ENCODE assay signal across 1 cellular context in genomic region chr4:15149842-15150592, GRCh38.
TF ChIP-seq lines count a peak whose summit lies in the region.

No MANE protein-coding gene starts in this region.

TF ChIP-seq in HepG2, 621 proteins besides CTCF, POLR2A, EP300 and RAD21 (continued from another document and continues in another):
- TF ChIP-seq HBP1 (CRISPR knock-in tag; IDR thresholded peaks at IDR 0.05; ENCODE audit: low read depth): no peak
- peak; percentile 19; the same call in 1 of the 2 replicates for TF ChIP-seq KDM1A (CRISPR knock-in tag; IDR thresholded peaks at IDR 0.05)
- TF ChIP-seq NFATC3 (CRISPR knock-in tag; IDR thresholded peaks at IDR 0.05): no peak; the same call in 1 of the 2 replicates
- TF ChIP-seq RFXAP (CRISPR knock-in tag; IDR thresholded peaks at IDR 0.05; ENCODE audit: borderline replicate concordance): no peak
- TF ChIP-seq ZNF232 (CRISPR knock-in tag; IDR thresholded peaks at IDR 0.05; ENCODE audit: borderline replicate concordance): no peak
- TF ChIP-seq GTF2F1 (IDR thresholded peaks at IDR 0.05; ENCODE audit: low read length): no peak
- no peak; the same call in 1 of the 2 replicates for TF ChIP-seq HNF4G (IDR thresholded peaks at IDR 0.05; ENCODE audit: borderline replicate concordance, low read depth, low read length)
- TF ChIP-seq HNF4G (CRISPR knock-in tag; IDR thresholded peaks at IDR 0.05; ENCODE audit: borderline replicate concordance, low read depth): no peak
- TF ChIP-seq ARID2 (CRISPR knock-in tag; IDR thresholded peaks at IDR 0.05; ENCODE audit: borderline replicate concordance): no peak
- TF ChIP-seq, protein P1, sequence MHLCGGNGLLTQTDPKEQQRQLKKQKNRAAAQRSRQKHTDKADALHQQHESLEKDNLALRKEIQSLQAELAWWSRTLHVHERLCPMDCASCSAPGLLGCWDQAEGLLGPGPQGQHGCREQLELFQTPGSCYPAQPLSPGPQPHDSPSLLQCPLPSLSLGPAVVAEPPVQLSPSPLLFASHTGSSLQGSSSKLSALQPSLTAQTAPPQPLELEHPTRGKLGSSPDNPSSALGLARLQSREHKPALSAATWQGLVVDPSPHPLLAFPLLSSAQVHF (CRISPR knock-in tag; IDR thresholded peaks at IDR 0.05): no peak
- no peak for TF ChIP-seq CHCHD3 (CRISPR knock-in tag; IDR thresholded peaks at IDR 0.05)
- TF ChIP-seq ZNF530 (CRISPR knock-in tag; IDR thresholded peaks at IDR 0.05; ENCODE audit: low read depth): no peak
- TF ChIP-seq ZNF777 (CRISPR knock-in tag; IDR thresholded peaks at IDR 0.05): no peak
- TF ChIP-seq HDAC2 (CRISPR knock-in tag; IDR thresholded peaks at IDR 0.05): peak; percentile 74
- peak; percentile 67 for TF ChIP-seq ZFP36L1 (CRISPR knock-in tag; IDR thresholded peaks at IDR 0.05)
- no peak for TF ChIP-seq ZSCAN5A (CRISPR knock-in tag; IDR thresholded peaks at IDR 0.05; ENCODE audit: borderline replicate concordance)
- TF ChIP-seq ZNF264 (CRISPR knock-in tag; IDR thresholded peaks at IDR 0.05): no peak
- TF ChIP-seq NONO (IDR thresholded peaks at IDR 0.05): no peak
- no peak for TF ChIP-seq NONO (CRISPR knock-in tag; conservative IDR thresholded peaks at IDR 0.05)
- TF ChIP-seq ZNF260 (CRISPR knock-in tag; IDR thresholded peaks at IDR 0.05; ENCODE audit: borderline replicate concordance, low read depth): no peak
- no peak for TF ChIP-seq ZNF33A (CRISPR knock-in tag; IDR thresholded peaks at IDR 0.05; ENCODE audit: borderline replicate concordance)
- TF ChIP-seq MXI1 (IDR thresholded peaks at IDR 0.05; ENCODE audit: borderline replicate concordance, low read depth, low read length): peak; percentile 68; the same call in 1 of the 3 replicates
- TF ChIP-seq MLLT10 (CRISPR knock-in tag; IDR thresholded peaks at IDR 0.05): no peak
- peak; percentile 82 for TF ChIP-seq ZMYM3 (CRISPR knock-in tag; IDR thresholded peaks at IDR 0.05)
- TF ChIP-seq TBX2 (CRISPR knock-in tag; IDR thresholded peaks at IDR 0.05; ENCODE audit: borderline replicate concordance): no peak; the same call in 1 of the 2 replicates
- peak; percentile 74; the same call in 1 of the 2 replicates for TF ChIP-seq FOXK1 (CRISPR knock-in tag; IDR thresholded peaks at IDR 0.05; ENCODE audit: borderline replicate concordance, low read depth)
- TF ChIP-seq REPIN1 (CRISPR knock-in tag; IDR thresholded peaks at IDR 0.05; ENCODE audit: borderline replicate concordance, low read depth): peak; percentile 58; the same call in 1 of the 2 replicates
- TF ChIP-seq ZNF331 (CRISPR knock-in tag; IDR thresholded peaks at IDR 0.05): peak; percentile 64; the same call in 1 of the 2 replicates
- TF ChIP-seq, protein P2, sequence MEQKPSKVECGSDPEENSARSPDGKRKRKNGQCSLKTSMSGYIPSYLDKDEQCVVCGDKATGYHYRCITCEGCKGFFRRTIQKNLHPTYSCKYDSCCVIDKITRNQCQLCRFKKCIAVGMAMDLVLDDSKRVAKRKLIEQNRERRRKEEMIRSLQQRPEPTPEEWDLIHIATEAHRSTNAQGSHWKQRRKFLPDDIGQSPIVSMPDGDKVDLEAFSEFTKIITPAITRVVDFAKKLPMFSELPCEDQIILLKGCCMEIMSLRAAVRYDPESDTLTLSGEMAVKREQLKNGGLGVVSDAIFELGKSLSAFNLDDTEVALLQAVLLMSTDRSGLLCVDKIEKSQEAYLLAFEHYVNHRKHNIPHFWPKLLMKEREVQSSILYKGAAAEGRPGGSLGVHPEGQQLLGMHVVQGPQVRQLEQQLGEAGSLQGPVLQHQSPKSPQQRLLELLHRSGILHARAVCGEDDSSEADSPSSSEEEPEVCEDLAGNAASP (CRISPR knock-in tag; IDR thresholded peaks at IDR 0.05; ENCODE audit: borderline replicate concordance): peak; percentile 97
- TF ChIP-seq HHEX (CRISPR knock-in tag; IDR thresholded peaks at IDR 0.05): no peak
- no peak for TF ChIP-seq ZNF775 (CRISPR knock-in tag; IDR thresholded peaks at IDR 0.05; ENCODE audit: borderline replicate concordance)
- TF ChIP-seq, protein P3, sequence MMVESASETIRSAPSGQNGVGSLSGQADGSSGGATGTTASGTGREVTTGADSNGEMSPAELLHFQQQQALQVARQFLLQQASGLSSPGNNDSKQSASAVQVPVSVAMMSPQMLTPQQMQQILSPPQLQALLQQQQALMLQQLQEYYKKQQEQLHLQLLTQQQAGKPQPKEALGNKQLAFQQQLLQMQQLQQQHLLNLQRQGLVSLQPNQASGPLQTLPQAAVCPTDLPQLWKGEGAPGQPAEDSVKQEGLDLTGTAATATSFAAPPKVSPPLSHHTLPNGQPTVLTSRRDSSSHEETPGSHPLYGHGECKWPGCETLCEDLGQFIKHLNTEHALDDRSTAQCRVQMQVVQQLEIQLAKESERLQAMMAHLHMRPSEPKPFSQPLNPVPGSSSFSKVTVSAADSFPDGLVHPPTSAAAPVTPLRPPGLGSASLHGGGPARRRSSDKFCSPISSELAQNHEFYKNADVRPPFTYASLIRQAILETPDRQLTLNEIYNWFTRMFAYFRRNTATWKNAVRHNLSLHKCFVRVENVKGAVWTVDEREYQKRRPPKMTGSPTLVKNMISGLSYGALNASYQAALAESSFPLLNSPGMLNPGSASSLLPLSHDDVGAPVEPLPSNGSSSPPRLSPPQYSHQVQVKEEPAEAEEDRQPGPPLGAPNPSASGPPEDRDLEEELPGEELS (CRISPR knock-in tag; IDR thresholded peaks at IDR 0.05): peak; percentile 30; the same call in 1 of the 2 replicates
- TF ChIP-seq MXD3 (CRISPR knock-in tag; IDR thresholded peaks at IDR 0.05): no peak
- no peak for TF ChIP-seq SATB2 (CRISPR knock-in tag; IDR thresholded peaks at IDR 0.05)
- TF ChIP-seq NFE2 (CRISPR knock-in tag; IDR thresholded peaks at IDR 0.05): peak; percentile 86; the same call in 1 of the 2 replicates
- no peak for TF ChIP-seq GATA4 (IDR thresholded peaks at IDR 0.05; ENCODE audit: borderline replicate concordance, low read depth)
- no peak for TF ChIP-seq SMARCE1 (IDR thresholded peaks at IDR 0.05; ENCODE audit: borderline replicate concordance)
- no peak for TF ChIP-seq AGO1 (IDR thresholded peaks at IDR 0.05; ENCODE audit: low read depth, low read length, poor library complexity, severe bottlenecking)
- TF ChIP-seq, protein P4, sequence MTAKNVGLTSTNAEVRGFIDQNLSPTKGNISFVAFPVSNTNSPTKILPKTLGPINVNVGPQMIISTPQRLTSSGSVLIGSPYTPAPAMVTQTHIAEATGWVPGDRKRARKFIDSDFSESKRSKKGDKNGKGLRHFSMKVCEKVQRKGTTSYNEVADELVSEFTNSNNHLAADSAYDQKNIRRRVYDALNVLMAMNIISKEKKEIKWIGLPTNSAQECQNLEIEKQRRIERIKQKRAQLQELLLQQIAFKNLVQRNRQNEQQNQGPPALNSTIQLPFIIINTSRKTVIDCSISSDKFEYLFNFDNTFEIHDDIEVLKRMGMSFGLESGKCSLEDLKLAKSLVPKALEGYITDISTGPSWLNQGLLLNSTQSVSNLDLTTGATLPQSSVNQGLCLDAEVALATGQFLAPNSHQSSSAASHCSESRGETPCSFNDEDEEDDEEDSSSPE (CRISPR knock-in tag; IDR thresholded peaks at IDR 0.05): no peak
- peak; percentile 91 for TF ChIP-seq HIC2 (CRISPR knock-in tag; IDR thresholded peaks at IDR 0.05; ENCODE audit: low read depth)
- TF ChIP-seq, protein P5, sequence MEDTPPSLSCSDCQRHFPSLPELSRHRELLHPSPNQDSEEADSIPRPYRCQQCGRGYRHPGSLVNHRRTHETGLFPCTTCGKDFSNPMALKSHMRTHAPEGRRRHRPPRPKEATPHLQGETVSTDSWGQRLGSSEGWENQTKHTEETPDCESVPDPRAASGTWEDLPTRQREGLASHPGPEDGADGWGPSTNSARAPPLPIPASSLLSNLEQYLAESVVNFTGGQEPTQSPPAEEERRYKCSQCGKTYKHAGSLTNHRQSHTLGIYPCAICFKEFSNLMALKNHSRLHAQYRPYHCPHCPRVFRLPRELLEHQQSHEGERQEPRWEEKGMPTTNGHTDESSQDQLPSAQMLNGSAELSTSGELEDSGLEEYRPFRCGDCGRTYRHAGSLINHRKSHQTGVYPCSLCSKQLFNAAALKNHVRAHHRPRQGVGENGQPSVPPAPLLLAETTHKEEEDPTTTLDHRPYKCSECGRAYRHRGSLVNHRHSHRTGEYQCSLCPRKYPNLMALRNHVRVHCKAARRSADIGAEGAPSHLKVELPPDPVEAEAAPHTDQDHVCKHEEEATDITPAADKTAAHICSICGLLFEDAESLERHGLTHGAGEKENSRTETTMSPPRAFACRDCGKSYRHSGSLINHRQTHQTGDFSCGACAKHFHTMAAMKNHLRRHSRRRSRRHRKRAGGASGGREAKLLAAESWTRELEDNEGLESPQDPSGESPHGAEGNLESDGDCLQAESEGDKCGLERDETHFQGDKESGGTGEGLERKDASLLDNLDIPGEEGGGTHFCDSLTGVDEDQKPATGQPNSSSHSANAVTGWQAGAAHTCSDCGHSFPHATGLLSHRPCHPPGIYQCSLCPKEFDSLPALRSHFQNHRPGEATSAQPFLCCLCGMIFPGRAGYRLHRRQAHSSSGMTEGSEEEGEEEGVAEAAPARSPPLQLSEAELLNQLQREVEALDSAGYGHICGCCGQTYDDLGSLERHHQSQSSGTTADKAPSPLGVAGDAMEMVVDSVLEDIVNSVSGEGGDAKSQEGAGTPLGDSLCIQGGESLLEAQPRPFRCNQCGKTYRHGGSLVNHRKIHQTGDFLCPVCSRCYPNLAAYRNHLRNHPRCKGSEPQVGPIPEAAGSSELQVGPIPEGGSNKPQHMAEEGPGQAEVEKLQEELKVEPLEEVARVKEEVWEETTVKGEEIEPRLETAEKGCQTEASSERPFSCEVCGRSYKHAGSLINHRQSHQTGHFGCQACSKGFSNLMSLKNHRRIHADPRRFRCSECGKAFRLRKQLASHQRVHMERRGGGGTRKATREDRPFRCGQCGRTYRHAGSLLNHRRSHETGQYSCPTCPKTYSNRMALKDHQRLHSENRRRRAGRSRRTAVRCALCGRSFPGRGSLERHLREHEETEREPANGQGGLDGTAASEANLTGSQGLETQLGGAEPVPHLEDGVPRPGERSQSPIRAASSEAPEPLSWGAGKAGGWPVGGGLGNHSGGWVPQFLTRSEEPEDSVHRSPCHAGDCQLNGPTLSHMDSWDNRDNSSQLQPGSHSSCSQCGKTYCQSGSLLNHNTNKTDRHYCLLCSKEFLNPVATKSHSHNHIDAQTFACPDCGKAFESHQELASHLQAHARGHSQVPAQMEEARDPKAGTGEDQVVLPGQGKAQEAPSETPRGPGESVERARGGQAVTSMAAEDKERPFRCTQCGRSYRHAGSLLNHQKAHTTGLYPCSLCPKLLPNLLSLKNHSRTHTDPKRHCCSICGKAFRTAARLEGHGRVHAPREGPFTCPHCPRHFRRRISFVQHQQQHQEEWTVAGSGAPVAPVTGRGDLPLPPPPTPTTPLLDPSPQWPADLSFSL (CRISPR knock-in tag; IDR thresholded peaks at IDR 0.05): no peak
- no peak for TF ChIP-seq HDAC6 (IDR thresholded peaks at IDR 0.05; ENCODE audit: low read depth, low read length)
- 0 out of 2 replicates have a peak, but pooled peaks have one; percentile 42 for TF ChIP-seq ZNF205 (CRISPR knock-in tag; IDR thresholded peaks at IDR 0.05)
- TF ChIP-seq KLF16 (CRISPR knock-in tag; IDR thresholded peaks at IDR 0.05): peak in 1 of 2 experiments; percentile 82; a peak in 2 of 4 replicates
- TF ChIP-seq NR2F6 (IDR thresholded peaks at IDR 0.05): peak; percentile 39
- TF ChIP-seq NR2F6 (CRISPR knock-in tag; IDR thresholded peaks at IDR 0.05): peak; percentile 61
- TF ChIP-seq SAP130 (CRISPR knock-in tag; IDR thresholded peaks at IDR 0.05; ENCODE audit: low read depth): peak; percentile 75
- no peak for TF ChIP-seq ZNF451 (CRISPR knock-in tag; IDR thresholded peaks at IDR 0.05)
- TF ChIP-seq ZFY (CRISPR knock-in tag; IDR thresholded peaks at IDR 0.05): peak; percentile 61; the same call in 1 of the 2 replicates
- TF ChIP-seq ZNF468 (CRISPR knock-in tag; IDR thresholded peaks at IDR 0.05): no peak
- TF ChIP-seq PBX3 (CRISPR knock-in tag; IDR thresholded peaks at IDR 0.05; ENCODE audit: borderline replicate concordance): no peak
